Comparison of ENCODE assay signal across 1 cellular context in genomic region chr4:20474119-20474518, GRCh38.
TF ChIP-seq lines count a peak whose summit lies in the region.

No MANE protein-coding gene starts in this region.

TF ChIP-seq in K562, 482 proteins besides CTCF, POLR2A, EP300 and RAD21 (continued from another document):
- TF ChIP-seq MBD1 (CRISPR knock-in tag; IDR thresholded peaks at IDR 0.05), result no peak
- TF ChIP-seq CHD1 (IDR thresholded peaks at IDR 0.05; ENCODE audit: low read length), result no peak
- no peak for TF ChIP-seq KDM5B (IDR thresholded peaks at IDR 0.05; ENCODE audit: insufficient replicate concordance, low read depth, low read length)
- no peak for TF ChIP-seq MCM3 (IDR thresholded peaks at IDR 0.05)
- TF ChIP-seq FOXP1 (CRISPR knock-in tag; IDR thresholded peaks at IDR 0.05), result no peak
- no peak for TF ChIP-seq GTF3C2 (IDR thresholded peaks at IDR 0.05; ENCODE audit: borderline replicate concordance, extremely low read depth, insufficient read length)
- TF ChIP-seq SMARCE1 (IDR thresholded peaks at IDR 0.05), result no peak
